Comparison of ENCODE assay signal across 8 cellular contexts in the genomic region with DNA sequence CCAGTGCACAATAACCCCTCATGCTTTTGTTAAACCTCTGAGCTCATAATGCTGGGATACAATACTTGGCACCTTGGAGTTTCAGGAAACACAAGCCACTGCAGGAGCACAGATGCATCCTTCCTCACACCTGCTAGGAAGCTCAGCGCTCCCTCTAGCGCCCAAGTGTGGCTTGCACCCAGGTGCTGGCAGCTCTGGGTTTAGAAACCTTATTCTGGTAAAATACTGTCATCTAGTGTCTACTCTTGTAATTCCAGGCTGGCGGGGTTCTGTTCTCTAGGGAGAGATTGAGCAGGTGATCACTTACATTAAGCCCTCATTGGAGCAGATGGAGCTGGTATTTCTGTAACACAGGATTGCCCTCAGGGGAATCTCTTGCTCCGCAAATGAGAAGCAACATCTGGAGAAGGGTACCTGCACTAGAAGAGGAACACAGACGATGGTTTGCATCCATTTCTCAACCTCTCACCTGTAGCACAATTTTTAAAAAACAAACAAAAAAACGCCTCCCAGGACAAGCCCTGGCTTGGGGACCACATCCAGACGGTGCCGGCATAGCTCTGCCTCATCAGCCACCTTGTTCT. TPM values are rescaled to one million over a fixed set of nuclear protein-coding genes. Genes with fewer than 3 reads are reported as not detected.
DNase-seq lines count a peak whose midpoint lies in the region; ATAC-seq, FAIRE-seq and TF ChIP-seq lines count a peak whose summit lies in the region.

No MANE protein-coding gene starts in this region.

- no peak for TF ChIP-seq EP300 in GM12878 (IDR thresholded peaks at IDR 0.05; ENCODE audit: borderline replicate concordance in 1 of 2, control insufficient read depth in 1 of 2, low read depth in 2 of 2, low read length in 2 of 2)

- peaks cover 4% of the 10 kb centered on the region for H3K36me3 Mint-ChIP-seq in T-helper 17 cell (ENCODE audit: low read depth)

- TF ChIP-seq CTCF in D721Med (IDR thresholded peaks at IDR 0.05; ENCODE audit: insufficient read depth, missing control alignments) (peak; percentile 100), GM12878 (IDR thresholded peaks at IDR 0.05 in 2 of 3, conservative IDR thresholded peaks at IDR 0.05 in 1 of 3; ENCODE audit: control insufficient read depth in 2 of 3, extremely low read depth in 1 of 3, insufficient read depth in 1 of 3, low read depth in 3 of 3, low read length in 3 of 3) (peak; percentile 98 to 99 (median 99))

- TF ChIP-seq POLR2A in GM12878 (IDR thresholded peaks at IDR 0.05; ENCODE audit: low read depth, low read length), result no peak

- peaks cover 85% of the 10 kb centered on the region for H3K27me3 Mint-ChIP-seq in T-helper 17 cell

- no peaks in the 10 kb centered on the region for H4K20me1 ChIP-seq in GM12878 (ENCODE audit: control insufficient read depth, insufficient read depth)

- H3K4me1 ChIP-seq in HAP-1 (no peaks in the 10 kb centered on the region), GM12878 (ENCODE audit: control insufficient read depth, insufficient read depth, low read length) (peaks cover 3% of the 10 kb centered on the region; the same call in 1 of the 2 replicates)

- POLR2A ChIA-PET in GM12878 (lab: Charles Lee), result interaction anchor here (1.4 kb wide), 2 partner anchors 10 to 21 kb away, joined by 3 read pairs; no protein-coding TSS in a partner anchor

- intact Hi-C loops in GM12878 (cut with micrococcal nuclease; ENCODE audit: unreplicated experiment), result loop anchor here (1.0 kb wide), 2 partner anchors 43 to 161 kb away; no protein-coding TSS in a partner anchor

- FAIRE-seq in D721Med (lab: Jason Lieb, UNC) (no peak), GM12878 (lab: Jason Lieb, UNC) (peak; percentile 93)

- in situ Hi-C loops in HAP-1 (cut with MboI; ENCODE audit: low sequenced_read_pairs) (loop anchor here (25.0 kb wide), 1 partner anchor 574 kb away; no protein-coding TSS in a partner anchor), GM12878 (cut with MboI) (loop anchor here (5.0 kb wide), 1 partner anchor 159 kb away; no protein-coding TSS in a partner anchor)

- RAD21 ChIA-PET in GM12878 (lab: Charles Lee; ENCODE audit: unreplicated experiment), result interaction anchor here (0.6 to 6.0 kb wide), 18 partner anchors 10 to 758 kb away, joined by 3 to 83 read pairs (median 4); partner anchors contain the start of gene RAD51D

- ATAC-seq in T-helper 17 cell (peak; percentile 78), GM12878 (peak; percentile 94), HG03095 (IDR thresholded peaks at IDR 0.05; ENCODE audit: unreplicated experiment) (no peak)

- SMC1A ChIA-PET in GM12878 (lab: Charles Lee; ENCODE audit: uncharacterized antibody, unreplicated experiment), result interaction anchor here (0.5 to 4.1 kb wide), 26 partner anchors 9 to 1022 kb away, joined by 3 to 80 read pairs (median 4); no protein-coding TSS in a partner anchor

- peaks cover 13% of the 10 kb centered on the region for H3K4me1 Mint-ChIP-seq in T-helper 17 cell

- H3K4me3 ChIP-seq in HAP-1 (no peak overlapping the region), GM12878 (no peak overlapping the region), skeletal muscle cell (ENCODE audit: low read depth, low read length) (no peak overlapping the region)

- DNase-seq in D721Med (ENCODE audit: insufficient read length, low spot score), result no peak
- peak; percentile 65 to 90 for DNase-seq in HAP-1 (ENCODE audit: low spot score in 2 of 2)
- peak; percentile 82 for DNase-seq in NCI-H1694 treated with DMSO at 0.1 percent for 48 hours (lab: John Stamatoyannopoulos, UW)
- peak in 1 of 3 donors; percentile 39 for DNase-seq in T-helper 17 cell
- no peak for DNase-seq in GM12878 (ENCODE audit: low read depth, low spot score)
- peak in 38 of 51 donors; percentile 9 to 75 (median 54) for DNase-seq in hypothalamus (lab: John Stamatoyannopoulos, UW)
- DNase-seq in skeletal muscle cell (ENCODE audit: low read depth), result peak; percentile 47

- peak; percentile 96 for TF ChIP-seq RAD21 in GM12878 (IDR thresholded peaks at IDR 0.05; ENCODE audit: insufficient read depth, low read depth, low read length)

- H3K27ac ChIP-seq in GM12878 (ENCODE audit: control insufficient read depth, insufficient read depth), result no peak overlapping the region

- no peak overlapping the region for H2AFZ ChIP-seq in GM12878 (ENCODE audit: control insufficient read depth, low read depth, low read length)

- CTCF ChIA-PET in GM12878 (lab: Yijun Ruan, JAX), result interaction anchor here (0.6 to 8.8 kb wide), 50 partner anchors 9 to 897 kb away, joined by 3 to 264 read pairs (median 6); partner anchors contain the start of genes CCL2 and CCL8

- H3K79me2 ChIP-seq in GM12878 (ENCODE audit: control insufficient read depth, insufficient read depth, low read length), result no peaks in the 10 kb centered on the region

- no peak overlapping the region for H3K4me2 ChIP-seq in GM12878 (ENCODE audit: control insufficient read depth, insufficient read depth)

- H3K27me3 ChIP-seq in HAP-1 (ENCODE audit: low read depth), result no peaks in the 10 kb centered on the region
- peaks cover 2 to 15% of the 10 kb centered on the region in 2 experiments for H3K27me3 ChIP-seq in GM12878 (replicated peaks in 1 of 2; ENCODE audit: control insufficient read depth in 2 of 2, insufficient read depth in 2 of 2, low read length in 1 of 2)

- H3K4me3 Mint-ChIP-seq in T-helper 17 cell, result no peak overlapping the region

- BruUV-seq in GM12878 (replicated peaks; lab: Mats Ljungman, UMichigan), result no TSS peak

- H3K27ac Mint-ChIP-seq in T-helper 17 cell, result peak overlapping the region; percentile 51

- no peak overlapping the region for H3K9ac ChIP-seq in GM12878 (ENCODE audit: control insufficient read depth, insufficient read depth, low read length)

- H3K9me3 ChIP-seq in HAP-1 (no peaks in the 10 kb centered on the region), T-helper 17 cell (ENCODE audit: control insufficient read depth, low read length, poor library complexity, severe bottlenecking) (no peaks in the 10 kb centered on the region), GM12878 (replicated peaks; ENCODE audit: control insufficient read depth, insufficient read depth, low read length) (no peaks in the 10 kb centered on the region)

- H3K36me3 ChIP-seq in HAP-1 (replicated peaks) (no peaks in the 10 kb centered on the region), GM12878 (ENCODE audit: control insufficient read depth in 2 of 2, insufficient read depth in 2 of 2, low read length in 1 of 2) (no peaks in the 10 kb centered on the region)

- WGBS in GM12878 (ENCODE audit: insufficient coverage, insufficient replicate concordance, low lambda C conversion rate, missing lambda C conversion rate), result 11% methylated on average over 8 of the region's 8 CpGs

RNA-seq across cellular contexts. Expression of gene CCL1, which starts 1.5 kb away (rescaled TPM):
- total RNA-seq in T-helper 17 cell (not detected), GM12878 (2014; rRNA removed) (0.28 and 0.33 TPM in 2 replicates), GM12878 (2014; rRNA removed; fragmentation: Illumina TruSeq; extraction: Trizol) (not detected in 2 replicates), GM12878 (2021) (0.54 TPM in 1 of 2 replicates, not detected in the other)
- total RNA-seq in GM12878 (2013; cell fraction: nucleolus; rRNA removed), result not detected in 2 replicates
- polyA plus RNA-seq in GM12878 (2011; ENCODE audit: low read depth), result not detected
- polyA plus RNA-seq in GM12878 (2011; rRNA removed) (0.14 TPM in 1 of 2 replicates, not detected in the other), GM12878 (2014; fragmentation: Illumina TruSeq; extraction: Trizol) (not detected in 2 replicates), GM12878 (2014; fragmentation: Nextera tagmentation; extraction: Ambion mirVana) (1 to 10 TPM in 1 of 2 experiments, under 1 TPM in 1; 0.84 to 1.8 TPM), GM12878 (2014; rRNA removed) (0.28 and 0.40 TPM in 2 replicates), GM12878 (2016; fragmentation: Nextera tagmentation; extraction: Ambion mirVana) (under 1 TPM in 1 of 2 experiments, not detected in 1; 0.40 TPM)
- 0.15 TPM in 1 of 2 replicates, not detected in the other for polyA plus RNA-seq in GM12878 (2011; cell fraction: cytosol; rRNA removed)
- not detected in 2 replicates for polyA plus RNA-seq in GM12878 (2011; cell fraction: nucleus; rRNA removed)
- polyA plus RNA-seq in GM12878 (2012), result 0.39 TPM in 1 of 2 replicates, not detected in the other
- not detected in 2 replicates for polyA minus RNA-seq in GM12878 (2011; rRNA and poly(A)+ RNA removed)
- polyA minus RNA-seq in GM12878 (2011; cell fraction: cytosol; rRNA and poly(A)+ RNA removed), result not detected in 2 replicates
- not detected in 2 replicates for polyA minus RNA-seq in GM12878 (2011; cell fraction: nucleus; rRNA and poly(A)+ RNA removed)

RNA-seq across cellular contexts. Expression of gene CCL13, which starts 5.3 kb away (rescaled TPM):
- total RNA-seq in T-helper 17 cell, result not detected
- total RNA-seq in GM12878 (2013; cell fraction: nucleolus; rRNA removed), result not detected in 2 replicates
- not detected in 2 replicates for total RNA-seq in GM12878 (2014; rRNA removed)
- not detected in 2 replicates for total RNA-seq in GM12878 (2014; rRNA removed; fragmentation: Illumina TruSeq; extraction: Trizol)
- total RNA-seq in GM12878 (2021), result not detected in 2 replicates
- polyA plus RNA-seq in GM12878 (2011; ENCODE audit: low read depth), result not detected
- not detected in 2 replicates for polyA plus RNA-seq in GM12878 (2011; rRNA removed)
- polyA plus RNA-seq in GM12878 (2011; cell fraction: cytosol; rRNA removed), result not detected in 2 replicates
- polyA plus RNA-seq in GM12878 (2011; cell fraction: nucleus; rRNA removed), result not detected in 2 replicates
- polyA plus RNA-seq in GM12878 (2012), result not detected in 2 replicates
- not detected in 2 replicates for polyA plus RNA-seq in GM12878 (2014; fragmentation: Illumina TruSeq; extraction: Trizol)
- polyA plus RNA-seq in GM12878 (2014; fragmentation: Nextera tagmentation; extraction: Ambion mirVana), result not detected
- polyA plus RNA-seq in GM12878 (2014; rRNA removed), result not detected in 2 replicates
- polyA plus RNA-seq in GM12878 (2016; fragmentation: Nextera tagmentation; extraction: Ambion mirVana), result not detected
- not detected in 2 replicates for polyA minus RNA-seq in GM12878 (2011; rRNA and poly(A)+ RNA removed)
- not detected in 2 replicates for polyA minus RNA-seq in GM12878 (2011; cell fraction: cytosol; rRNA and poly(A)+ RNA removed)
- not detected in 2 replicates for polyA minus RNA-seq in GM12878 (2011; cell fraction: nucleus; rRNA and poly(A)+ RNA removed)

RNA-seq across cellular contexts. Expression of gene CCL8, which starts 42.3 kb away (rescaled TPM):
- total RNA-seq in T-helper 17 cell, result not detected
- total RNA-seq in GM12878 (2013; cell fraction: nucleolus; rRNA removed), result not detected in 2 replicates
- total RNA-seq in GM12878 (2014; rRNA removed), result not detected in 2 replicates
- total RNA-seq in GM12878 (2014; rRNA removed; fragmentation: Illumina TruSeq; extraction: Trizol), result not detected in 2 replicates
- total RNA-seq in GM12878 (2021), result not detected in 2 replicates
- polyA plus RNA-seq in GM12878 (2011; ENCODE audit: low read depth), result not detected
- polyA plus RNA-seq in GM12878 (2011; rRNA removed), result not detected in 2 replicates
- not detected in 2 replicates for polyA plus RNA-seq in GM12878 (2011; cell fraction: cytosol; rRNA removed)
- polyA plus RNA-seq in GM12878 (2011; cell fraction: nucleus; rRNA removed), result not detected in 2 replicates
- polyA plus RNA-seq in GM12878 (2012), result not detected in 2 replicates
- not detected in 2 replicates for polyA plus RNA-seq in GM12878 (2014; fragmentation: Illumina TruSeq; extraction: Trizol)
- polyA plus RNA-seq in GM12878 (2014; fragmentation: Nextera tagmentation; extraction: Ambion mirVana), result not detected
- polyA plus RNA-seq in GM12878 (2014; rRNA removed), result not detected in 2 replicates
- not detected for polyA plus RNA-seq in GM12878 (2016; fragmentation: Nextera tagmentation; extraction: Ambion mirVana)
- not detected in 2 replicates for polyA minus RNA-seq in GM12878 (2011; rRNA and poly(A)+ RNA removed)
- not detected in 2 replicates for polyA minus RNA-seq in GM12878 (2011; cell fraction: cytosol; rRNA and poly(A)+ RNA removed)
- not detected in 2 replicates for polyA minus RNA-seq in GM12878 (2011; cell fraction: nucleus; rRNA and poly(A)+ RNA removed)

Comparison
In these comparisons a context has a peak if more than half of its experiments do, and no peak if none do; other contexts are left out.
1. DNase-seq: peak in HAP-1 (2 of 2), NCI-H1694 treated with DMSO at 0.1 percent for 48 hours (single experiment), hypothalamus (38 of 51) and skeletal muscle cell (single experiment); none in D721Med (single experiment) and GM12878 (single experiment).